In genomic region chr3:31958721-31959152, GRCh38 we compare ENCODE assay signal across 9 cellular contexts. TPM values are rescaled to one million over a fixed set of nuclear protein-coding genes. Genes with fewer than 3 reads are reported as not detected.
A peak's percentile ranks its signal among the peaks of the same experiment; 100 is the strongest.
DNase-seq lines count a peak whose midpoint lies in the region; ATAC-seq and TF ChIP-seq lines count a peak whose summit lies in the region.
"Had no signal": no experiment of that assay in that cellular context is flagged by ENCODE, and none has a peak within 500 bp of the region (broad histone marks: within the 10 kb centered on the region; RNA-seq: fewer than 3 reads in every experiment).

No MANE protein-coding gene starts in this region.

- no peaks in the 10 kb centered on the region for H4K20me1 ChIP-seq in GM23248 (ENCODE audit: insufficient read depth)

- TF ChIP-seq CTCF in activated B cell treated with CpG ODN at 0.5 μM for 24 hours (IDR thresholded peaks at IDR 0.05) (no peak), liver (IDR thresholded peaks at IDR 0.05; ENCODE audit: low read depth, low read length, missing input control) (no peak), type B pancreatic cell (conservative IDR thresholded peaks at IDR 0.05) (no peak)

- H3K27ac Mint-ChIP-seq in activated B cell treated with CpG ODN at 0.5 μM for 24 hours (peak overlapping the region; percentile 94), type B pancreatic cell (no peak overlapping the region)

- CTCF ChIA-PET in activated B cell treated with CpG ODN at 0.5 μM for 24 hours (lab: Charles Lee) = interaction anchor here (2.8 kb wide), 1 partner anchor 23 kb away, joined by 13 read pairs; the partner anchor contains the start of genes OSBPL10 and ZNF860

- WGBS in liver = 74% methylated on average over 2 of the region's 2 CpGs
- WGBS in GM23248 (ENCODE audit: low coverage in 1 of 2, low lambda C conversion rate in 2 of 2, missing lambda C conversion rate in 2 of 2), 2 experiments = 85 to 96% methylated on average over 2 of the region's 2 CpGs

- no peaks in the 10 kb centered on the region for H3K79me2 ChIP-seq in GM23248 (ENCODE audit: insufficient read depth)

- H3K4me2 ChIP-seq in GM23248 (ENCODE audit: unreplicated experiment) = no peak overlapping the region

- ATAC-seq in activated B cell treated with CpG ODN at 0.5 μM for 24 hours (ENCODE audit: low read depth) = no peak

- H3K9me2 ChIP-seq in GM23248 (ENCODE audit: insufficient read depth) = no peaks in the 10 kb centered on the region

- H3K4me1 Mint-ChIP-seq in activated B cell treated with CpG ODN at 0.5 μM for 24 hours (peaks cover 92% of the 10 kb centered on the region), type B pancreatic cell (ENCODE audit: unreplicated experiment) (peaks cover 32% of the 10 kb centered on the region)

- H3K27ac ChIP-seq in liver (ENCODE audit: low read depth in 1 of 2, low read length in 2 of 2) = no peak overlapping the region
- H3K27ac ChIP-seq in GM23248 = no peak overlapping the region

- H3K9ac ChIP-seq in liver (ENCODE audit: low read depth in 1 of 2, low read length in 2 of 2) (no peak overlapping the region), GM23248 (no peak overlapping the region)

- H3K9me3 Mint-ChIP-seq in activated B cell treated with CpG ODN at 0.5 μM for 24 hours (peaks cover 4% of the 10 kb centered on the region), type B pancreatic cell (peaks cover 5% of the 10 kb centered on the region)

- H3K27me3 ChIP-seq in liver (ENCODE audit: control insufficient read depth in 4 of 4, insufficient read depth in 4 of 4, low read length in 3 of 4) (no peaks in the 10 kb centered on the region), GM23248 (replicated peaks; ENCODE audit: insufficient read depth) (no peaks in the 10 kb centered on the region)

- POLR2A ChIA-PET in activated B cell treated with CpG ODN at 0.5 μM for 24 hours (lab: Charles Lee) = interaction anchor here (4.0 to 4.1 kb wide), 2 partner anchors 13 to 24 kb away, joined by 22 to 29 read pairs; partner anchors contain the start of genes OSBPL10 and ZNF860

- intact Hi-C loops in activated B cell treated with CpG ODN at 0.5 μM for 24 hours (cut with micrococcal nuclease) = loop anchor here (1.0 to 10.0 kb wide), 4 partner anchors 10 to 1354 kb away; partner anchors contain the start of gene TGFBR2

- H3F3A ChIP-seq in GM23248 (ENCODE audit: insufficient read depth) = 0 out of 2 replicates have a peak, but pooled peaks cover 15% of the 10 kb centered on the region

- peak overlapping the region; percentile 78 for H3K4me3 Mint-ChIP-seq in activated B cell treated with CpG ODN at 0.5 μM for 24 hours
- H3K4me3 Mint-ChIP-seq in type B pancreatic cell = peak overlapping the region; percentile 13

- DNase-seq in NCI-H1417 (lab: John Stamatoyannopoulos, UW) = peak in 2 of 3 experiments; percentile 10 to 64
- no peak for DNase-seq in NCI-H1417 treated with DMSO at 0.1 percent for 48 hours (lab: John Stamatoyannopoulos, UW)
- no peak for DNase-seq in activated B cell treated with CpG ODN at 0.5 μM for 24 hours
- no peak for DNase-seq in type B pancreatic cell (ENCODE audit: extremely low spot score, unreplicated experiment)
- DNase-seq in GM23248 = no peak
- no peak for DNase-seq in NOMO-1 (lab: John Stamatoyannopoulos, UW; ENCODE audit: unreplicated experiment in 2 of 2)
- DNase-seq in stimulated activated CD4-positive, alpha-beta T cell treated with anti-CD3 and anti-CD28 coated beads, Interleukin-15, amount 100 ng/mL, for 24 hours = no peak
- DNase-seq: KG1 had no signal

- H3K9me3 ChIP-seq in liver (ENCODE audit: control insufficient read depth in 4 of 4, low read length in 3 of 4) (peaks cover 4 to 10% (median 7%) of the 10 kb centered on the region in 4 donors), GM23248 (ENCODE audit: low read depth) (no peaks in the 10 kb centered on the region)

- TF ChIP-seq RAD21 in liver (IDR thresholded peaks at IDR 0.05) = peak; percentile 12 to 15

- no peak overlapping the region for H2AFZ ChIP-seq in GM23248

- no peaks in the 10 kb centered on the region for H3K4me1 ChIP-seq in liver (ENCODE audit: control insufficient read depth in 4 of 4, insufficient read depth in 4 of 4, low read length in 3 of 4)
- H3K4me1 ChIP-seq in GM23248 (ENCODE audit: insufficient read depth) = peaks cover 24% of the 10 kb centered on the region

- H3K36me3 ChIP-seq in liver (ENCODE audit: control insufficient read depth in 4 of 4, insufficient read depth in 3 of 4, low read depth in 1 of 4, low read length in 3 of 4) = no peaks in the 10 kb centered on the region
- no peaks in the 10 kb centered on the region for H3K36me3 ChIP-seq in GM23248 (ENCODE audit: low read depth)

- H3K27me3 Mint-ChIP-seq in activated B cell treated with CpG ODN at 0.5 μM for 24 hours (no peaks in the 10 kb centered on the region), type B pancreatic cell (no peaks in the 10 kb centered on the region)

- in situ Hi-C loops in GM23248 (cut with MboI) = no loop called here

- H3K4me3 ChIP-seq in liver (ENCODE audit: low read depth in 1 of 3, low read length in 3 of 3) = no peak overlapping the region
- H3K4me3 ChIP-seq in GM23248 = no peak overlapping the region

- H3K36me3 Mint-ChIP-seq in activated B cell treated with CpG ODN at 0.5 μM for 24 hours (ENCODE audit: low read depth) (peaks cover 19% of the 10 kb centered on the region), type B pancreatic cell (no peaks in the 10 kb centered on the region)

TF ChIP-seq in liver, 16 proteins besides CTCF, POLR2A, EP300 and RAD21 (continues in another document):
- TF ChIP-seq ATF3 (IDR thresholded peaks at IDR 0.05) (no peak), HNF4G (IDR thresholded peaks at IDR 0.05) (no peak), TAF1 (conservative IDR thresholded peaks at IDR 0.05) (no peak), ZBTB33 (IDR thresholded peaks at IDR 0.05) (no peak), MAX (IDR thresholded peaks at IDR 0.05) (peak; percentile 10), YY1 (IDR thresholded peaks at IDR 0.05) (peak; percentile 17), FOXA2 (IDR thresholded peaks at IDR 0.05) (no peak), REST (IDR thresholded peaks at IDR 0.05) (no peak), HNF4A (conservative IDR thresholded peaks at IDR 0.05) (no peak), GABPA (IDR thresholded peaks at IDR 0.05 in 1 of 2, conservative IDR thresholded peaks at IDR 0.05 in 1 of 2) (no peak)

RNA-seq across cellular contexts. Expression of gene OSBPL10, which starts 22.3 kb away (rescaled TPM):
- total RNA-seq in activated B cell treated with CpG ODN at 0.5 μM for 24 hours (125 and 137 TPM in 2 replicates), liver (1 to 10 TPM in 1 of 2 donors, under 1 TPM in 1; 0.75 to 4.0 TPM), type B pancreatic cell (ENCODE audit: low replicate concordance) (24.4 and 43.6 TPM in 2 replicates)
- polyA plus RNA-seq in liver (1 to 10 TPM; 1.4 to 1.9 TPM), GM23248 (2016; fragmentation: Nextera tagmentation; extraction: Ambion mirVana) (0.95 and 2.4 TPM in 2 replicates)
- total RNA-seq in GM23248 (2014; rRNA removed; shearing (Covaris generic)) = 3.5 and 8.1 TPM in 2 replicates

RNA-seq across cellular contexts. Expression of gene ZNF860, which starts 22.8 kb away (rescaled TPM):
- total RNA-seq in activated B cell treated with CpG ODN at 0.5 μM for 24 hours = 16.6 and 19.1 TPM in 2 replicates
- total RNA-seq in liver = under 1 TPM; 0.17 to 0.42 TPM
- polyA plus RNA-seq in liver = under 1 TPM in 1 of 2 donors, not detected in 1; 0.10 TPM
- 2.8 and 7.1 TPM in 2 replicates for total RNA-seq in type B pancreatic cell (ENCODE audit: low replicate concordance)
- total RNA-seq in GM23248 (2014; rRNA removed; shearing (Covaris generic)) = 0.43 TPM in 1 of 2 replicates, not detected in the other
- 0.08 TPM in 2 replicates for polyA plus RNA-seq in GM23248 (2016; fragmentation: Nextera tagmentation; extraction: Ambion mirVana)

Comparison
In these comparisons a context has a peak if more than half of its experiments do, and no peak if none do; other contexts are left out.
1. DNase-seq: peak in NCI-H1417 (2 of 3); none in NCI-H1417 treated with DMSO at 0.1 percent for 48 hours (single experiment), activated B cell treated with CpG ODN at 0.5 μM for 24 hours (single experiment), type B pancreatic cell (single experiment), GM23248 (single experiment), NOMO-1 (0 of 2) and stimulated activated CD4-positive, alpha-beta T cell treated with anti-CD3 and anti-CD28 coated beads, Interleukin-15, amount 100 ng/mL, for 24 hours (single experiment).